In genomic region chr4:29423836-29424721, GRCh38 we compare ENCODE assay signal across 11 cellular contexts.
A peak's percentile ranks its signal among the peaks of the same experiment; 100 is the strongest.
DNase-seq lines count a peak whose midpoint lies in the region; ATAC-seq and TF ChIP-seq lines count a peak whose summit lies in the region.
"Had no signal": no experiment of that assay in that cellular context is flagged by ENCODE, and none has a peak within 500 bp of the region (broad histone marks: within the 10 kb centered on the region; RNA-seq: fewer than 3 reads in every experiment).

No MANE protein-coding gene starts in this region.

- H3K36me3 ChIP-seq in A673 (ENCODE audit: insufficient read depth, low read length, poor library complexity, severe bottlenecking): no peaks in the 10 kb centered on the region
- H3K36me3 ChIP-seq: BLaER1 treated with 17β-estradiol and CSF1 and Interleukin-3, amounts not matched to agents 10 nM and 100 nM had no signal

- no TSS peak for BruUV-seq in A673 (replicated peaks; lab: Mats Ljungman, UMichigan)

- H3K4me3 Mint-ChIP-seq in activated T-cell treated with anti-CD3 and anti-CD28 coated beads, Interleukin-2, amount 50 U/mL, for 24 hours: no peak overlapping the region
- H3K4me3 Mint-ChIP-seq: type B pancreatic cell had no signal

- CTCF ChIA-PET in A673 (lab: Charles Lee): interaction anchor here (0.5 kb wide), 1 partner anchor 34 kb away, joined by 7 read pairs; no protein-coding TSS in a partner anchor

- POLR2A ChIA-PET in A673 (lab: Charles Lee; ENCODE audit: low non-redundant PET): interaction anchor here (0.6 kb wide), 1 partner anchor 1647 kb away, joined by 3 read pairs; no protein-coding TSS in a partner anchor

- no peaks in the 10 kb centered on the region for H3K27me3 Mint-ChIP-seq in activated T-cell treated with anti-CD3 and anti-CD28 coated beads, Interleukin-2, amount 50 U/mL, for 24 hours
- H3K27me3 Mint-ChIP-seq: type B pancreatic cell had no signal

- H3K9me3 ChIP-seq in A673 (ENCODE audit: low read depth, low read length, poor library complexity, severe bottlenecking): no peaks in the 10 kb centered on the region
- H3K9me3 ChIP-seq: BLaER1 treated with 17β-estradiol and CSF1 and Interleukin-3, amounts not matched to agents 10 nM and 100 nM had no signal

- intact Hi-C loops in A673 (cut with micrococcal nuclease; ENCODE audit: unreplicated experiment): no loop called here

- H3K4me3 ChIP-seq in A673 (ENCODE audit: low read depth, low read length, poor library complexity, severe bottlenecking): no peak overlapping the region
- H3K4me3 ChIP-seq: BLaER1 treated with 17β-estradiol and CSF1 and Interleukin-3, amounts not matched to agents 10 nM and 100 nM; GM12878 had no signal

- TF ChIP-seq POLR2A in GM18505 (IDR thresholded peaks at IDR 0.05; ENCODE audit: borderline replicate concordance, extremely low read depth, insufficient read depth, insufficient read length): no peak

- no peak overlapping the region for H3K27ac Mint-ChIP-seq in activated T-cell treated with anti-CD3 and anti-CD28 coated beads, Interleukin-2, amount 50 U/mL, for 24 hours
- H3K27ac Mint-ChIP-seq: type B pancreatic cell had no signal

- H3K9me3 Mint-ChIP-seq in activated T-cell treated with anti-CD3 and anti-CD28 coated beads, Interleukin-2, amount 50 U/mL, for 24 hours: peaks cover 9% of the 10 kb centered on the region
- H3K9me3 Mint-ChIP-seq: type B pancreatic cell had no signal

- H3K27ac ChIP-seq in A673 (ENCODE audit: low read depth, low read length, poor library complexity, severe bottlenecking): no peak overlapping the region
- H3K27ac ChIP-seq: BLaER1 treated with 17β-estradiol and CSF1 and Interleukin-3, amounts not matched to agents 10 nM and 100 nM had no signal

- H3K27me3 ChIP-seq in A673 (replicated peaks; ENCODE audit: insufficient read depth, low read depth, low read length, poor library complexity): no peaks in the 10 kb centered on the region
- H3K27me3 ChIP-seq: BLaER1 treated with 17β-estradiol and CSF1 and Interleukin-3, amounts not matched to agents 10 nM and 100 nM had no signal

- H3K36me3 Mint-ChIP-seq in activated T-cell treated with anti-CD3 and anti-CD28 coated beads, Interleukin-2, amount 50 U/mL, for 24 hours (ENCODE audit: low read depth): no peaks in the 10 kb centered on the region
- H3K36me3 Mint-ChIP-seq: type B pancreatic cell had no signal

- H3K4me1 ChIP-seq in A673 (ENCODE audit: insufficient read depth, low read length, poor library complexity, severe bottlenecking): peaks cover 8% of the 10 kb centered on the region
- H3K4me1 ChIP-seq: BLaER1 treated with 17β-estradiol and CSF1 and Interleukin-3, amounts not matched to agents 10 nM and 100 nM had no signal

- H3K4me1 Mint-ChIP-seq in activated T-cell treated with anti-CD3 and anti-CD28 coated beads, Interleukin-2, amount 50 U/mL, for 24 hours (ENCODE audit: low read depth): no peaks in the 10 kb centered on the region

- TF ChIP-seq CTCF in A673 (conservative IDR thresholded peaks at IDR 0.05; ENCODE audit: low read depth, low read length): no peak

- no peak for ATAC-seq in GM18505 (IDR thresholded peaks at IDR 0.05; ENCODE audit: unreplicated experiment)
- ATAC-seq: GM12878 had no signal

- DNase-seq in A673 (ENCODE audit: low spot score) (peak; percentile 58), HPDE6-E6E7 (ENCODE audit: extremely low spot score) (peak; percentile 60), amniotic epithelial cell (ENCODE audit: low read depth) (peak; percentile 93), inferior parietal cortex (ENCODE audit: extremely low spot score) (peak; percentile 15), NOMO-1 treated with dmso at 0.1 percent for 144 hours (lab: John Stamatoyannopoulos, UW; ENCODE audit: unreplicated experiment) (no peak), SKM-1 (lab: John Stamatoyannopoulos, UW; ENCODE audit: unreplicated experiment) (no peak)
- DNase-seq in activated T-cell treated with anti-CD3 and anti-CD28 coated beads, Interleukin-2, amount 50 U/mL, for 24 hours: no peak

Comparison
In these comparisons a context has a peak if more than half of its experiments do, and no peak if none do; other contexts are left out.
1. DNase-seq: peak in A673 (single experiment), HPDE6-E6E7 (single experiment), amniotic epithelial cell (single experiment) and inferior parietal cortex (single experiment); none in activated T-cell treated with anti-CD3 and anti-CD28 coated beads, Interleukin-2, amount 50 U/mL, for 24 hours (single experiment), NOMO-1 treated with dmso at 0.1 percent for 144 hours (single experiment) and SKM-1 (single experiment).